ENCODE assay signal across 1 cellular context in the genomic region with DNA sequence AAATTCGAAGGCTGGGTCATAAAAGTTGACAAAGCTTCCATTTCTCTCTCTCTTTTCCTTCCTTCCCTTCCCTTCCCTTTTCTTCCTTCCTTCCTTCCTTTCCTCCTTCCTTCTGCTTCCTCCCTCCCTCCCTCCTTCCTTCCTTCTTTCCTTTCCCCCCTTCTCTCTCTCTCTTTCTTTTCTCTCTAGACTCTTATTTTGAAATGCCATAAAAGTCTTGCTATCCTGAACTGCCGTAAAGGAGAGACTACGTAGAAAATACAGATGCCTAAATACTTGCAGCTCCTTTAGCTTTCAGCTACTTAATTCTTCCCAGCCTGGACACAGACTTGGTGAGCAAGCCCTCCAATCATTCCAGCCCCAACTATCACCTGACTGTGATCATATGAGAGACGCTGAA.
TF ChIP-seq lines count a peak whose summit lies in the region.

No MANE protein-coding gene starts in this region.

TF ChIP-seq in GM23338, 12 proteins besides CTCF, POLR2A, EP300 and RAD21 (continued from another document):
- TF ChIP-seq, protein P1, sequence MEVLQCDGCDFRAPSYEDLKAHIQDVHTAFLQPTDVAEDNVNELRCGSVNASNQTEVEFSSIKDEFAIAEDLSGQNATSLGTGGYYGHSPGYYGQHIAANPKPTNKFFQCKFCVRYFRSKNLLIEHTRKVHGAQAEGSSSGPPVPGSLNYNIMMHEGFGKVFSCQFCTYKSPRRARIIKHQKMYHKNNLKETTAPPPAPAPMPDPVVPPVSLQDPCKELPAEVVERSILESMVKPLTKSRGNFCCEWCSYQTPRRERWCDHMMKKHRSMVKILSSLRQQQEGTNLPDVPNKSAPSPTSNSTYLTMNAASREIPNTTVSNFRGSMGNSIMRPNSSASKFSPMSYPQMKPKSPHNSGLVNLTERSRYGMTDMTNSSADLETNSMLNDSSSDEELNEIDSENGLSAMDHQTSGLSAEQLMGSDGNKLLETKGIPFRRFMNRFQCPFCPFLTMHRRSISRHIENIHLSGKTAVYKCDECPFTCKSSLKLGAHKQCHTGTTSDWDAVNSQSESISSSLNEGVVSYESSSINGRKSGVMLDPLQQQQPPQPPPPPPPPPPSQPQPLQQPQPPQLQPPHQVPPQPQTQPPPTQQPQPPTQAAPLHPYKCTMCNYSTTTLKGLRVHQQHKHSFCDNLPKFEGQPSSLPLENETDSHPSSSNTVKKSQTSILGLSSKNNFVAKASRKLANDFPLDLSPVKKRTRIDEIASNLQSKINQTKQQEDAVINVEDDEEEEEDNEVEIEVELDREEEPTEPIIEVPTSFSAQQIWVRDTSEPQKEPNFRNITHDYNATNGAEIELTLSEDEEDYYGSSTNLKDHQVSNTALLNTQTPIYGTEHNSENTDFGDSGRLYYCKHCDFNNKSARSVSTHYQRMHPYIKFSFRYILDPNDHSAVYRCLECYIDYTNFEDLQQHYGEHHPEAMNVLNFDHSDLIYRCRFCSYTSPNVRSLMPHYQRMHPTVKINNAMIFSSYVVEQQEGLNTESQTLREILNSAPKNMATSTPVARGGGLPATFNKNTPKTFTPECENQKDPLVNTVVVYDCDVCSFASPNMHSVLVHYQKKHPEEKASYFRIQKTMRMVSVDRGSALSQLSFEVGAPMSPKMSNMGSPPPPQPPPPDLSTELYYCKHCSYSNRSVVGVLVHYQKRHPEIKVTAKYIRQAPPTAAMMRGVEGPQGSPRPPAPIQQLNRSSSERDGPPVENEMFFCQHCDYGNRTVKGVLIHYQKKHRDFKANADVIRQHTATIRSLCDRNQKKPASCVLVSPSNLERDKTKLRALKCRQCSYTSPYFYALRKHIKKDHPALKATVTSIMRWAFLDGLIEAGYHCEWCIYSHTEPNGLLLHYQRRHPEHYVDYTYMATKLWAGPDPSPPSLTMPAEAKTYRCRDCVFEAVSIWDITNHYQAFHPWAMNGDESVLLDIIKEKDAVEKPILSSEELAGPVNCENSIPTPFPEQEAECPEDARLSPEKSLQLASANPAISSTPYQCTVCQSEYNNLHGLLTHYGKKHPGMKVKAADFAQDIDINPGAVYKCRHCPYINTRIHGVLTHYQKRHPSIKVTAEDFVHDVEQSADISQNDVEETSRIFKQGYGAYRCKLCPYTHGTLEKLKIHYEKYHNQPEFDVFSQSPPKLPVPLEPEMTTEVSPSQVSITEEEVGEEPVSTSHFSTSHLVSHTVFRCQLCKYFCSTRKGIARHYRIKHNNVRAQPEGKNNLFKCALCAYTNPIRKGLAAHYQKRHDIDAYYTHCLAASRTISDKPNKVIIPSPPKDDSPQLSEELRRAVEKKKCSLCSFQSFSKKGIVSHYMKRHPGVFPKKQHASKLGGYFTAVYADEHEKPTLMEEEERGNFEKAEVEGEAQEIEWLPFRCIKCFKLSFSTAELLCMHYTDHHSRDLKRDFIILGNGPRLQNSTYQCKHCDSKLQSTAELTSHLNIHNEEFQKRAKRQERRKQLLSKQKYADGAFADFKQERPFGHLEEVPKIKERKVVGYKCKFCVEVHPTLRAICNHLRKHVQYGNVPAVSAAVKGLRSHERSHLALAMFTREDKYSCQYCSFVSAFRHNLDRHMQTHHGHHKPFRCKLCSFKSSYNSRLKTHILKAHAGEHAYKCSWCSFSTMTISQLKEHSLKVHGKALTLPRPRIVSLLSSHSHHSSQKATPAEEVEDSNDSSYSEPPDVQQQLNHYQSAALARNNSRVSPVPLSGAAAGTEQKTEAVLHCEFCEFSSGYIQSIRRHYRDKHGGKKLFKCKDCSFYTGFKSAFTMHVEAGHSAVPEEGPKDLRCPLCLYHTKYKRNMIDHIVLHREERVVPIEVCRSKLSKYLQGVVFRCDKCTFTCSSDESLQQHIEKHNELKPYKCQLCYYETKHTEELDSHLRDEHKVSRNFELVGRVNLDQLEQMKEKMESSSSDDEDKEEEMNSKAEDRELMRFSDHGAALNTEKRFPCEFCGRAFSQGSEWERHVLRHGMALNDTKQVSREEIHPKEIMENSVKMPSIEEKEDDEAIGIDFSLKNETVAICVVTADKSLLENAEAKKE (CRISPR knock-in tag; IDR thresholded peaks at IDR 0.05) = no peak
- TF ChIP-seq NANOG (IDR thresholded peaks at IDR 0.05; ENCODE audit: borderline replicate concordance) (no peak), EZH2phosphoT487 (IDR thresholded peaks at IDR 0.05; ENCODE audit: unreplicated experiment) (no peak), CREB1 (CRISPR knock-in tag; IDR thresholded peaks at IDR 0.05; ENCODE audit: low read depth) (no peak)
